8 cellular contexts compared by ENCODE assay signal in the genomic region with DNA sequence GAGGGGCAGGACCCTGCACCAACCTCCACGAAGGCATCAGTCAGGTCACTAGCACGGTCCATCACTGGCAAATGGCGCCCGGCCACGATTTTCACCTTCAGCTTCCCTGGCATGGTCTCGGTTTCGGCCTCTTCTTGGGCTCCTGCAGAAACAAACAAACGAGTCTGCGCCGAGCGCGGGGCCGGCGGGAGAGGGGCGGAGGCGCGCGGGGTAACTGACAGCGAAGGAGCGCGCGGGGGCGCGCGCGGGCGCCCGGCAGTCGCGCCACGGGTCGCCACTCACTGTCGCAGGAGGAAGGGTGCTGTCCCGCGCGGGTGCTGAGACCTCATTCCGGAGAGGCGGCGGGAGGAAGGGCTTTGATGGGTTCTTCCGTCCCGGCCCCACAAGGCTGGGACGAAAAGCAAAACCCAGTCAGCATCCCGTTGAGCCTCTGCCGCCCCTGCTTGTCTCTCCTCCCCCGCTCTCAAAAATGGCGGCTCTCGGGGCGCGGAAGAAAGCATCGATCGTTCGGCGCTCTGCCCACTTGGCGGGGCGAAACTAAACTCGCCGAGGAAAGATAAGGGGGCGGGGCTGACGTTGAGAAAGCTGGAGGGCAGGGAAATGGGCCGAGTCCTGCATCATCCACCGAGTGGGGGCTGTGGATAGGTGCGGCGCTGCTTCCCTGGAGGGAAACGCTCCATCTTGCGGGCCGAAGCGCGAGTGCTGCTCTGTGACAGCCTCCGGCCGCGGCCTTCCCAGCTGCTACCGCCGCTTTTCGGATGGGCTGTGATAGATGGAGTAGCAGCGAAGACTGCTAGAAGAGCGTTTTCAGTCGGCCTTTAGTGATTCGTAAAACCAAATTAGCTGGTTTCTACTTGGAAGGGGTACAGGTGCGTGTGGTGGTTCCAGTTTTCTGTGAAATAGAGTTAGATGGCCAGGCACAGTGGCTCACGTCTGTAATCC. TPM values are rescaled to one million over a fixed set of nuclear protein-coding genes. Genes with fewer than 3 reads are reported as not detected.
DNase-seq lines count a peak whose midpoint lies in the region; ATAC-seq and TF ChIP-seq lines count a peak whose summit lies in the region.

A gene with protein sequence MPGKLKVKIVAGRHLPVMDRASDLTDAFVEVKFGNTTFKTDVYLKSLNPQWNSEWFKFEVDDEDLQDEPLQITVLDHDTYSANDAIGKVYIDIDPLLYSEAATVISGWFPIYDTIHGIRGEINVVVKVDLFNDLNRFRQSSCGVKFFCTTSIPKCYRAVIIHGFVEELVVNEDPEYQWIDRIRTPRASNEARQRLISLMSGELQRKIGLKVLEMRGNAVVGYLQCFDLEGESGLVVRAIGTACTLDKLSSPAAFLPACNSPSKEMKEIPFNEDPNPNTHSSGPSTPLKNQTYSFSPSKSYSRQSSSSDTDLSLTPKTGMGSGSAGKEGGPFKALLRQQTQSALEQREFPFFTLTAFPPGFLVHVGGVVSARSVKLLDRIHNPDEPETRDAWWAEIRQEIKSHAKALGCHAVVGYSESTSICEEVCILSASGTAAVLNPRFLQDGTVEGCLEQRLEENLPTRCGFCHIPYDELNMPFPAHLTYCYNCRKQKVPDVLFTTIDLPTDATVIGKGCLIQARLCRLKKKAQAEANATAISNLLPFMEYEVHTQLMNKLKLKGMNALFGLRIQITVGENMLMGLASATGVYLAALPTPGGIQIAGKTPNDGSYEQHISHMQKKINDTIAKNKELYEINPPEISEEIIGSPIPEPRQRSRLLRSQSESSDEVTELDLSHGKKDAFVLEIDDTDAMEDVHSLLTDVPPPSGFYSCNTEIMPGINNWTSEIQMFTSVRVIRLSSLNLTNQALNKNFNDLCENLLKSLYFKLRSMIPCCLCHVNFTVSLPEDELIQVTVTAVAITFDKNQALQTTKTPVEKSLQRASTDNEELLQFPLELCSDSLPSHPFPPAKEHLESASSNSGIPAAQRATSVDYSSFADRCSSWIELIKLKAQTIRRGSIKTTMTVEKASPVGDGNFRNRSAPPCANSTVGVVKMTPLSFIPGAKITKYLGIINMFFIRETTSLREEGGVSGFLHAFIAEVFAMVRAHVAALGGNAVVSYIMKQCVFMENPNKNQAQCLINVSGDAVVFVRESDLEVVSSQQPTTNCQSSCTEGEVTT (minus strand): TSS at position 505 of the 942 bp plus-strand sequence. CDS start 392 bp downstream, at position 113.

- 1% methylated on average over 21 to 80 of the region's 80 CpGs for WGBS in adrenal gland, 4 donors
- 1% methylated on average over 80 of the region's 80 CpGs for WGBS in heart right ventricle, 2 donors

- H3K4me1 ChIP-seq in adrenal gland (replicated peaks in 1 of 2) (peaks cover 4 to 28% of the 10 kb centered on the region in 2 donors), heart right ventricle (peaks cover 0 to 52% (median 22%) of the 10 kb centered on the region in 9 donors), upper lobe of right lung (peaks cover 30% of the 10 kb centered on the region)

- H3K9me3 Mint-ChIP-seq in T-cell = no peaks in the 10 kb centered on the region

- POLR2A ChIA-PET in T-cell (lab: Charles Lee) = interaction anchor here (0.6 to 0.8 kb wide), 7 partner anchors 13 to 498 kb away, joined by 3 to 6 read pairs (median 4); no protein-coding TSS in a partner anchor

- H3K4me1 Mint-ChIP-seq in T-cell = peaks cover 42 to 48% (median 45%) of the 10 kb centered on the region in 3 donors

- CTCF ChIA-PET in T-cell (lab: Charles Lee) = interaction anchor here (0.5 to 1.4 kb wide), 8 partner anchors 13 to 96 kb away, joined by 3 to 10 read pairs (median 4); a partner anchor contains a TSS

- H3K27me3 ChIP-seq in adrenal gland (no peaks in the 10 kb centered on the region), heart right ventricle (no peaks in the 10 kb centered on the region), upper lobe of right lung (no peaks in the 10 kb centered on the region)

- H3K36me3 Mint-ChIP-seq in T-cell = peaks cover 14% of the 10 kb centered on the region

- peak within 1 kb of the TSS; percentile 92 to 96 for H3K27ac Mint-ChIP-seq in T-cell

- peak; percentile 83 for ATAC-seq in HG02763 (IDR thresholded peaks at IDR 0.05; ENCODE audit: unreplicated experiment)
- ATAC-seq in T-cell (replicated peaks in 1 of 4) = peak; percentile 87 to 89 (median 88)
- peak; percentile 95 to 98 (median 98) for ATAC-seq in heart right ventricle
- ATAC-seq in upper lobe of right lung = peak; percentile 95

- H3K4me3 ChIP-seq in GM12875 (ENCODE audit: low read depth, low read length) = peak within 1 kb of the TSS; percentile 92
- peak within 1 kb of the TSS; percentile 31 to 86 (median 78) for H3K4me3 ChIP-seq in adrenal gland
- peak within 1 kb of the TSS; percentile 68 to 97 (median 88) for H3K4me3 ChIP-seq in heart right ventricle
- peak within 1 kb of the TSS; percentile 75 for H3K4me3 ChIP-seq in upper lobe of right lung

- H3K9me3 ChIP-seq in adrenal gland (replicated peaks in 1 of 3) (no peaks in the 10 kb centered on the region), heart right ventricle (no peaks in the 10 kb centered on the region), upper lobe of right lung (no peaks in the 10 kb centered on the region)

- intact Hi-C loops in adrenal gland (cut with DNase I) = loop anchor here (5.0 kb wide), 2 partner anchors 78 to 83 kb away; a partner anchor contains a TSS
- intact Hi-C loops in heart right ventricle (cut with DNase I) = loop anchor here in 9 of 10 donors (2.0 to 10.0 kb wide), 3 partner anchors 80 to 83 kb away; a partner anchor contains a TSS
- intact Hi-C loops in posterior vena cava (cut with DNase I) = loop anchor here (10.0 kb wide), 1 partner anchor 80 kb away; a partner anchor contains a TSS
- intact Hi-C loops in upper lobe of right lung (cut with DNase I) = no loop called here

- TF ChIP-seq CTCF in GM12875 (IDR thresholded peaks at IDR 0.05; ENCODE audit: borderline replicate concordance, insufficient read depth, low read depth, low read length) (peak; percentile 37), adrenal gland (IDR thresholded peaks at IDR 0.05) (peak in 3 of 6 experiments; percentile 25 to 52 (median 36)), heart right ventricle (IDR thresholded peaks at IDR 0.05) (peak in 8 of 9 donors; percentile 14 to 51 (median 38)), upper lobe of right lung (IDR thresholded peaks at IDR 0.05) (no peak)

- peaks cover 0 to 6% of the 10 kb centered on the region in 2 donors for H3K27me3 Mint-ChIP-seq in T-cell

- peak; percentile 85 to 87 for TF ChIP-seq POLR2A in adrenal gland (IDR thresholded peaks at IDR 0.05)

- H3K27ac ChIP-seq in adrenal gland (peak within 1 kb of the TSS; percentile 79 to 97 (median 91)), heart right ventricle (peak within 1 kb of the TSS; percentile 89 to 99 (median 96)), upper lobe of right lung (peak within 1 kb of the TSS; percentile 97)

- H3K36me3 ChIP-seq in adrenal gland (replicated peaks in 1 of 2) (no peaks in the 10 kb centered on the region), heart right ventricle (peaks cover 0 to 14% (median 0%) of the 10 kb centered on the region in 9 donors), upper lobe of right lung (no peaks in the 10 kb centered on the region)

- DNase-seq in NCI-H1417 (lab: John Stamatoyannopoulos, UW) = peak; percentile 98 to 100 (median 99)
- peak; percentile 89 to 98 (median 95) for DNase-seq in T-cell
- peak; percentile 95 to 99 (median 98) for DNase-seq in adrenal gland
- DNase-seq in heart right ventricle = peak; percentile 96 to 99
- peak; percentile 99 for DNase-seq in posterior vena cava (ENCODE audit: low spot score)
- peak; percentile 97 for DNase-seq in upper lobe of right lung

- H3K4me3 Mint-ChIP-seq in T-cell = peak within 1 kb of the TSS; percentile 86 to 91 (median 88)

RNA-seq across cellular contexts. Expression of the gene that starts here (rescaled TPM):
- total RNA-seq in T-cell (10 to 100 TPM; 34.6 to 44.9 (median 42.6) TPM), adrenal gland (10 to 100 TPM; 23.5 to 38.9 (median 30.5) TPM), heart right ventricle (10 to 100 TPM; 14.3 to 30.2 (median 20.2) TPM), posterior vena cava (10 to 100 TPM; 31.0 to 34.7 TPM), upper lobe of right lung (38.0 TPM)
- polyA plus RNA-seq in adrenal gland (10 to 100 TPM; 13.8 to 28.2 (median 18.3) TPM), heart right ventricle (10 to 100 TPM in 1 of 2 donors, 1 to 10 TPM in 1; 5.0 to 26.4 TPM)

Comparison
In these comparisons a context has a peak if more than half of its experiments do, and no peak if none do; other contexts are left out.
1. Peak in every context shown above with its lines: DNase-seq, ATAC-seq, H3K4me3 ChIP-seq and H3K27ac ChIP-seq.